Comparison of ENCODE assay signal across 7 cellular contexts in genomic region chr7:102449136-102449535, GRCh38.
"Had no signal": no experiment of that assay in that cellular context is flagged by ENCODE, and none has a peak within 500 bp of the region (broad histone marks: within the 10 kb centered on the region; RNA-seq: fewer than 3 reads in every experiment).

No MANE protein-coding gene starts in this region.

- H3K9ac ChIP-seq: GM23248 had no signal

- H2AFZ ChIP-seq: GM23248 had no signal

- FAIRE-seq: HTR-8/SVneo had no signal

- H3K4me3 ChIP-seq: GM23248, HAP-1 had no signal

- H3K4me1 ChIP-seq: HAP-1 had no signal

- H3K9me3 ChIP-seq: HAP-1 had no signal

- DNase-seq: GM23248, GOT3, H7, IMR-90, KG1 had no signal

- H3K27ac ChIP-seq: GM23248 had no signal
